Comparison of ENCODE assay signal across 11 cellular contexts in the genomic region with DNA sequence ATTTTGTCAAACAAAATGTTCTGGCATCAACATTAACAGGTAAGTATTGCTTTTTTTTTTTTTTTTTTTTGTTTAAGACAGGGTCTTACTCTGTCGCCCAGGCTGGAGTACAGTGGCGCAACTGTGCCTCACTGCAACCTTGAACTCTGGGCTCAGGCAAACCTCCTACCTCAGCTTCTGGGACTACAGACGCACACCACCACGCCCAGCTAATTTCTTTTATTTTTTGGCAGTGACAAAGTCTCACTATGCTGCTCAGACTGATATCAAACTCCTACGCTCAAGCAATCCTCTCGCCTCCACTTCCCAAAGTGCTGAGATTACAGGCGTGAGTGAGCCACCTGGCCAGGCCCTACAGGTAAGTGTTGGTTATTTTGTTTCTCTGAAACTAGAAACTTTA. TPM values are rescaled to one million over a fixed set of nuclear protein-coding genes. Genes with fewer than 3 reads are reported as not detected.
DNase-seq lines count a peak whose midpoint lies in the region; ATAC-seq and TF ChIP-seq lines count a peak whose summit lies in the region.
"Had no signal": no experiment of that assay in that cellular context is flagged by ENCODE, and none has a peak within 500 bp of the region (broad histone marks: within the 10 kb centered on the region; RNA-seq: fewer than 3 reads in every experiment).

No MANE protein-coding gene starts in this region.

- H3K27ac Mint-ChIP-seq in CD8-positive, alpha-beta T cell: peak overlapping the region; percentile 81
- peak overlapping the region in 2 of 3 donors; percentile 16 to 44 for H3K27ac Mint-ChIP-seq in IgD-negative memory B cell
- no peak overlapping the region for H3K27ac Mint-ChIP-seq in activated naive CD8-positive, alpha-beta T cell treated with anti-CD3 and anti-CD28 coated beads, Interleukin-2, amount 50 U/mL, for 24 hours

- no peak overlapping the region for H3K4me3 ChIP-seq in CD8-positive, alpha-beta T cell (ENCODE audit: low read depth, low read length)
- H3K4me3 ChIP-seq in neural cell (ENCODE audit: low read length): peak overlapping the region; percentile 90
- H3K4me3 ChIP-seq: coronary artery had no signal

- intact Hi-C loops in CD8-positive, alpha-beta T cell (cut with DNase I, micrococcal nuclease): loop anchor here (5.0 to 10.0 kb wide), 11 partner anchors 33 to 673 kb away; partner anchors contain the start of genes BTF3L4 (in 1 of the 2), CC2D1B (in 1 of the 2), NRDC (in 1 of the 2) and ORC1 (in 1 of the 2)

- TF ChIP-seq CTCF in CD8-positive, alpha-beta T cell (IDR thresholded peaks at IDR 0.05): no peak
- TF ChIP-seq CTCF in neural cell (IDR thresholded peaks at IDR 0.05; ENCODE audit: poor library complexity, severe bottlenecking): no peak

- peaks cover 35% of the 10 kb centered on the region for H3K4me1 ChIP-seq in CD8-positive, alpha-beta T cell (ENCODE audit: insufficient read depth, low read length)

- peaks cover 4% of the 10 kb centered on the region for H3K9me3 Mint-ChIP-seq in CD8-positive, alpha-beta T cell
- H3K9me3 Mint-ChIP-seq in IgD-negative memory B cell: peaks cover 0 to 2% (median 0%) of the 10 kb centered on the region in 3 donors
- no peaks in the 10 kb centered on the region for H3K9me3 Mint-ChIP-seq in activated naive CD8-positive, alpha-beta T cell treated with anti-CD3 and anti-CD28 coated beads, Interleukin-2, amount 50 U/mL, for 24 hours

- H3K79me2 ChIP-seq in neural cell (replicated peaks; ENCODE audit: insufficient read depth, low read length): peaks cover 80% of the 10 kb centered on the region

- CTCF ChIA-PET in CD8-positive, alpha-beta T cell (lab: Charles Lee): interaction anchor here (2.2 kb wide), 1 partner anchor 135 kb away, joined by 7 read pairs; no protein-coding TSS in a partner anchor

- H2AFZ ChIP-seq in neural cell (ENCODE audit: low read depth, low read length): no peak overlapping the region

- peak overlapping the region; percentile 69 for H3K4me3 Mint-ChIP-seq in CD8-positive, alpha-beta T cell
- peak overlapping the region; percentile 16 to 78 (median 52) for H3K4me3 Mint-ChIP-seq in IgD-negative memory B cell
- H3K4me3 Mint-ChIP-seq in activated naive CD8-positive, alpha-beta T cell treated with anti-CD3 and anti-CD28 coated beads, Interleukin-2, amount 50 U/mL, for 24 hours: peak overlapping the region; percentile 47

- H3F3A ChIP-seq in neural cell (ENCODE audit: insufficient read depth, low read length, poor library complexity, severe bottlenecking): no peaks in the 10 kb centered on the region

- no peaks in the 10 kb centered on the region for H3K36me3 ChIP-seq in CD8-positive, alpha-beta T cell (ENCODE audit: insufficient read depth, low read length)
- no peaks in the 10 kb centered on the region for H3K36me3 ChIP-seq in neural cell (ENCODE audit: insufficient read depth, low read length)

- TF ChIP-seq EP300 in neural cell (conservative IDR thresholded peaks at IDR 0.05; ENCODE audit: poor library complexity, severe bottlenecking): no peak

- H3K9me3 ChIP-seq in CD8-positive, alpha-beta T cell (ENCODE audit: low read length): no peaks in the 10 kb centered on the region
- no peaks in the 10 kb centered on the region for H3K9me3 ChIP-seq in neural cell (ENCODE audit: low read length)

- H3K9me2 ChIP-seq in neural cell (ENCODE audit: insufficient read depth, low read length): no peaks in the 10 kb centered on the region

- no peak for ATAC-seq in CD8-positive, alpha-beta T cell
- no peak for ATAC-seq in activated naive CD8-positive, alpha-beta T cell treated with anti-CD3 and anti-CD28 coated beads, Interleukin-2, amount 50 U/mL, for 24 hours
- ATAC-seq in HG02588 (IDR thresholded peaks at IDR 0.05; ENCODE audit: unreplicated experiment): no peak

- H3K4me1 Mint-ChIP-seq in CD8-positive, alpha-beta T cell (ENCODE audit: low read depth): peaks cover 54% of the 10 kb centered on the region
- peaks cover 39 to 51% (median 41%) of the 10 kb centered on the region in 3 donors for H3K4me1 Mint-ChIP-seq in IgD-negative memory B cell
- H3K4me1 Mint-ChIP-seq in activated naive CD8-positive, alpha-beta T cell treated with anti-CD3 and anti-CD28 coated beads, Interleukin-2, amount 50 U/mL, for 24 hours: peaks cover 52% of the 10 kb centered on the region

- peaks cover 6% of the 10 kb centered on the region for H4K20me1 ChIP-seq in neural cell (ENCODE audit: insufficient read depth)

- H3K36me3 Mint-ChIP-seq in CD8-positive, alpha-beta T cell: peaks cover 7% of the 10 kb centered on the region
- H3K36me3 Mint-ChIP-seq in IgD-negative memory B cell: peaks cover 3% of the 10 kb centered on the region
- H3K36me3 Mint-ChIP-seq in activated naive CD8-positive, alpha-beta T cell treated with anti-CD3 and anti-CD28 coated beads, Interleukin-2, amount 50 U/mL, for 24 hours (ENCODE audit: low read depth): peaks cover 9% of the 10 kb centered on the region

- H3K27me3 ChIP-seq in CD8-positive, alpha-beta T cell (ENCODE audit: insufficient read depth, low read length): no peaks in the 10 kb centered on the region
- H3K27me3 ChIP-seq in neural cell (ENCODE audit: insufficient read depth, low read depth, low read length): no peaks in the 10 kb centered on the region

- no peak for DNase-seq in CD8-positive, alpha-beta T cell
- DNase-seq in activated naive CD8-positive, alpha-beta T cell treated with anti-CD3 and anti-CD28 coated beads, Interleukin-2, amount 50 U/mL, for 24 hours: no peak
- DNase-seq in NCI-H187 (lab: John Stamatoyannopoulos, UW): no peak
- DNase-seq in cerebellar nuclear complex (lab: John Stamatoyannopoulos, UW): no peak
- DNase-seq: activated gamma-delta T cell, NCI-H446, WERI-Rb-1 had no signal

- POLR2A ChIA-PET in CD8-positive, alpha-beta T cell (lab: Charles Lee): interaction anchor here (0.6 to 1.3 kb wide), 3 partner anchors 14 to 26 kb away, joined by 3 to 4 read pairs (median 3); no protein-coding TSS in a partner anchor

- H3K9ac ChIP-seq in neural cell (ENCODE audit: low read length): no peak overlapping the region

- TF ChIP-seq RAD21 in neural cell (conservative IDR thresholded peaks at IDR 0.05): no peak

- peak overlapping the region; percentile 80 for H3K4me2 ChIP-seq in neural cell (ENCODE audit: low read length)

- H3K27ac ChIP-seq in CD8-positive, alpha-beta T cell (ENCODE audit: low read depth, low read length): no peak overlapping the region
- H3K27ac ChIP-seq in neural cell (ENCODE audit: low read length): no peak overlapping the region
- H3K27ac ChIP-seq: coronary artery had no signal

- no peaks in the 10 kb centered on the region for H3K27me3 Mint-ChIP-seq in CD8-positive, alpha-beta T cell (ENCODE audit: low read depth)
- H3K27me3 Mint-ChIP-seq in IgD-negative memory B cell: no peaks in the 10 kb centered on the region
- H3K27me3 Mint-ChIP-seq in activated naive CD8-positive, alpha-beta T cell treated with anti-CD3 and anti-CD28 coated beads, Interleukin-2, amount 50 U/mL, for 24 hours: no peaks in the 10 kb centered on the region

TF ChIP-seq in neural cell, 6 proteins besides CTCF, POLR2A, EP300 and RAD21:
- TF ChIP-seq SMC3 (conservative IDR thresholded peaks at IDR 0.05; ENCODE audit: poor library complexity) (no peak), MXI1 (conservative IDR thresholded peaks at IDR 0.05; ENCODE audit: poor library complexity, severe bottlenecking) (no peak), TAF1 (IDR thresholded peaks at IDR 0.05; ENCODE audit: low read depth) (no peak), REST (IDR thresholded peaks at IDR 0.05; ENCODE audit: borderline replicate concordance) (no peak), POLR2AphosphoS5 (IDR thresholded peaks at IDR 0.05) (no peak), EZH2 (IDR thresholded peaks at IDR 0.05; ENCODE audit: borderline replicate concordance, insufficient read depth, low read length, poor library complexity, severe bottlenecking) (no peak)

RNA-seq across cellular contexts. Expression of gene TUT4, which starts 2.4 kb away (rescaled TPM):
- 100 to 1,000 TPM; 133 to 134 TPM for total RNA-seq in CD8-positive, alpha-beta T cell
- polyA plus RNA-seq in IgD-negative memory B cell (46.3 TPM), neural cell (84.1 and 96.3 TPM in 2 replicates)
- polyA minus RNA-seq in neural cell: 182 and 223 TPM in 2 replicates

RNA-seq across cellular contexts. Expression of gene GPX7, which starts 51.7 kb away (rescaled TPM):
- 10 to 100 TPM; 10.7 to 11.1 TPM for total RNA-seq in CD8-positive, alpha-beta T cell
- polyA plus RNA-seq in IgD-negative memory B cell (28.3 TPM), neural cell (1.3 and 1.8 TPM in 2 replicates)
- polyA minus RNA-seq in neural cell: 0.81 and 1.5 TPM in 2 replicates

Comparison
In these comparisons a context has a peak if more than half of its experiments do, and no peak if none do; other contexts are left out.
1. RNA of gene GPX7, which starts 51.7 kb away (polyA plus RNA-seq): 28.3 TPM in IgD-negative memory B cell (single experiment); 1.3 to 1.8 TPM in neural cell; every median in the first group is over 10 times any median in the second.
2. Peak in every context shown above with its lines, with median percentiles within 50 percentile points of each other: H3K4me3 Mint-ChIP-seq.